1 cellular context compared by ENCODE assay signal in genomic region chr1:232012773-232013386, GRCh38.
TF ChIP-seq lines count a peak whose summit lies in the region.

No MANE protein-coding gene starts in this region.

TF ChIP-seq in H1, 55 proteins besides CTCF, POLR2A, EP300 and RAD21 (continued from another document):
- TF ChIP-seq CHD7 (IDR thresholded peaks at IDR 0.05; ENCODE audit: insufficient replicate concordance, low read length) (no peak), TCF12 (IDR thresholded peaks at IDR 0.05; ENCODE audit: low read depth, low read length) (no peak), POU5F1 (IDR thresholded peaks at IDR 0.05; ENCODE audit: low read depth, low read length) (no peak), CBX5 (IDR thresholded peaks at IDR 0.05; ENCODE audit: low read depth, low read length) (no peak), CHD1 (IDR thresholded peaks at IDR 0.05; ENCODE audit: low read depth, low read length) (no peak), KDM1A (IDR thresholded peaks at IDR 0.05; ENCODE audit: borderline replicate concordance, low read length) (no peak), TBP (IDR thresholded peaks at IDR 0.05; ENCODE audit: low read depth, low read length) (no peak), RBBP5 (IDR thresholded peaks at IDR 0.05; ENCODE audit: borderline replicate concordance, low read depth, low read length) (no peak), NANOG (IDR thresholded peaks at IDR 0.05; ENCODE audit: insufficient read depth, low read depth, low read length, poor library complexity, severe bottlenecking) (no peak), SP4 (IDR thresholded peaks at IDR 0.05; ENCODE audit: low read length) (no peak), FOSL1 (IDR thresholded peaks at IDR 0.05; ENCODE audit: insufficient read depth, low read depth, low read length) (no peak), RXRA (IDR thresholded peaks at IDR 0.05; ENCODE audit: insufficient read depth, low read depth, low read length) (no peak), RNF2 (IDR thresholded peaks at IDR 0.05; ENCODE audit: borderline replicate concordance, low read depth, low read length, missing control alignments, poor library complexity, severe bottlenecking) (no peak), TAF1 (IDR thresholded peaks at IDR 0.05; ENCODE audit: low read depth, low read length) (no peak), SIX5 (IDR thresholded peaks at IDR 0.05; ENCODE audit: low read depth, low read length) (no peak), NRF1 (IDR thresholded peaks at IDR 0.05; ENCODE audit: low read depth, low read length) (no peak)
TF ChIP-seq in H1: peak in this region for 0.
